Comparison of ENCODE assay signal across 21 cellular contexts in the genomic region with DNA sequence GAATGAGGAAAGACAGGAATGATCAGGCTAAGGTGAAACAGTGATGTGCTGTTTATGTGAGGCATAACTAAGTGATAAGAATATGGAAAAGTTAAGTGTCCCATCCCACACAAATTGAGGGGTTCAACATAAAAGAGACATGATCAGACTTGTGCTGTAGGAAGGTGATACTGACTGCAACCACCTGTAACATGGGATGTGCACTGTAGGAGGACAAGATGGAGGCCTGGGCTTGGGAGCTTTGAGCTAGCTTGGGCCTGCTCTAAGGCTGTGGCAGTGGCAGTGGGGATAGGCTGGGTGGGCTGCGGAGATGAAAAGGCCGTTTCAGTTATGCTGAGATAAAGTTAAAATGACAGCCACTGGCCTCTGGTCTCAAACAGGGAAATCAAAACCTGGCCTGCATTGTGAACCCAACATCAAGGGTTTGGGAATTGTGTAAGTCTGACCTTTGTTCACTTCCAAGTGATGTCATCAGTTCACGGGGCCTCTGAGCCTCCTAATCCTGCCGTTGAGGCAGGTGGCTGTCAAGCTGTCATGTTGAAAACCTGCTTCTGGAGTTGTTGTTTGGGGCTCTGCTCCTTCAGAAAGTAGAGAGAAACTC.
"Had no signal": no experiment of that assay in that cellular context is flagged by ENCODE, and none has a peak within 500 bp of the region (broad histone marks: within the 10 kb centered on the region; RNA-seq: fewer than 3 reads in every experiment).

No MANE protein-coding gene starts in this region.

- FAIRE-seq: islet of Langerhans, urothelium cell line had no signal

- H3K27ac Mint-ChIP-seq: activated CD4-positive, alpha-beta memory T cell treated with anti-CD3 and anti-CD28 coated beads, Interleukin-2, amount 10 ng/mL, durations not matched to agents 7 days and 5 days; activated CD8-positive, alpha-beta memory T cell treated with anti-CD3 and anti-CD28 coated beads, Interleukin-2, amount 10 ng/mL, durations not matched to agents 7 days and 5 days; activated naive CD8-positive, alpha-beta T cell treated with anti-CD3 and anti-CD28 coated beads for 36 hours; effector memory CD8-positive, alpha-beta T cell; mesothelial cell of epicardium; nephron; progenitor cell of endocrine pancreas; T-helper 17 cell had no signal

- DNase-seq: activated CD4-positive, alpha-beta memory T cell treated with anti-CD3 and anti-CD28 coated beads, Interleukin-2, amount 10 ng/mL, durations not matched to agents 7 days and 5 days; activated CD4-positive, alpha-beta T cell treated with anti-CD3 and anti-CD28 coated beads for 4 hours; activated CD8-positive, alpha-beta memory T cell treated with anti-CD3 and anti-CD28 coated beads, Interleukin-2, amount 10 ng/mL, durations not matched to agents 7 days and 5 days; activated naive CD8-positive, alpha-beta T cell treated with anti-CD3 and anti-CD28 coated beads for 36 hours; amniotic stem cell; effector memory CD8-positive, alpha-beta T cell; hippocampal formation; left cardiac atrium; nucleus accumbens; stimulated activated CD4-positive, alpha-beta T cell treated with anti-CD3 and anti-CD28 coated beads, Interleukin-2, amount 100 ng/mL, for 24 hours; stimulated activated naive CD4-positive, alpha-beta T cell treated with Interleukin-2 at 50 U/mL for 16 hours; T-helper 17 cell; thyroid gland; WERI-Rb-1 had no signal

- ATAC-seq: activated CD8-positive, alpha-beta memory T cell treated with anti-CD3 and anti-CD28 coated beads, Interleukin-2, amount 10 ng/mL, durations not matched to agents 7 days and 5 days; effector memory CD8-positive, alpha-beta T cell; left cardiac atrium; T-helper 17 cell had no signal

- H3K36me3 ChIP-seq: cardiac muscle cell, thyroid gland, WERI-Rb-1 had no signal

- H3K9me3 Mint-ChIP-seq: activated CD4-positive, alpha-beta memory T cell treated with anti-CD3 and anti-CD28 coated beads, Interleukin-2, amount 10 ng/mL, durations not matched to agents 7 days and 5 days; activated naive CD8-positive, alpha-beta T cell treated with anti-CD3 and anti-CD28 coated beads for 36 hours; effector memory CD8-positive, alpha-beta T cell; mesothelial cell of epicardium; nephron had no signal

- H3K4me3 Mint-ChIP-seq: activated CD4-positive, alpha-beta memory T cell treated with anti-CD3 and anti-CD28 coated beads, Interleukin-2, amount 10 ng/mL, durations not matched to agents 7 days and 5 days; activated CD8-positive, alpha-beta memory T cell treated with anti-CD3 and anti-CD28 coated beads, Interleukin-2, amount 10 ng/mL, durations not matched to agents 7 days and 5 days; activated naive CD8-positive, alpha-beta T cell treated with anti-CD3 and anti-CD28 coated beads for 36 hours; effector memory CD8-positive, alpha-beta T cell; mesothelial cell of epicardium; nephron; T-helper 17 cell had no signal

- H3K4me3 ChIP-seq: cardiac muscle cell, lung, thyroid gland had no signal

- H3K27me3 ChIP-seq: cardiac muscle cell, thyroid gland had no signal

- H3K36me3 Mint-ChIP-seq: activated CD8-positive, alpha-beta memory T cell treated with anti-CD3 and anti-CD28 coated beads, Interleukin-2, amount 10 ng/mL, durations not matched to agents 7 days and 5 days; activated naive CD8-positive, alpha-beta T cell treated with anti-CD3 and anti-CD28 coated beads for 36 hours; mesothelial cell of epicardium had no signal

- H3K9me3 ChIP-seq: thyroid gland had no signal

- H3K27me3 Mint-ChIP-seq: activated CD4-positive, alpha-beta memory T cell treated with anti-CD3 and anti-CD28 coated beads, Interleukin-2, amount 10 ng/mL, durations not matched to agents 7 days and 5 days; effector memory CD8-positive, alpha-beta T cell; progenitor cell of endocrine pancreas; T-helper 17 cell had no signal

- H3K27ac ChIP-seq: cardiac muscle cell, thyroid gland, WERI-Rb-1 had no signal

- H3K4me1 Mint-ChIP-seq: nephron had no signal
